Comparison of ENCODE assay signal across 9 cellular contexts in genomic region chr6:31680226-31680840, GRCh38. TPM values are rescaled to one million over a fixed set of nuclear protein-coding genes. Genes with fewer than 3 reads are reported as not detected.
DNase-seq lines count a peak whose midpoint lies in the region; ATAC-seq lines count a peak whose summit lies in the region.
"Had no signal": no experiment of that assay in that cellular context is flagged by ENCODE, and none has a peak within 500 bp of the region (broad histone marks: within the 10 kb centered on the region; RNA-seq: fewer than 3 reads in every experiment).

No MANE protein-coding gene starts in this region.

- peak overlapping the region in 4 of 5 donors; percentile 67 to 74 (median 71) for H3K4me3 ChIP-seq in subcutaneous abdominal adipose tissue (ENCODE audit: low read depth in 1 of 5, low read length in 5 of 5)

- H3K27ac Mint-ChIP-seq in activated CD4-positive, alpha-beta T cell treated with anti-CD3 and anti-CD28 coated beads, Interleukin-2, amount 10 ng/mL, durations not matched to agents 24 days and 14 days = peak overlapping the region; percentile 82
- peak overlapping the region; percentile 77 for H3K27ac Mint-ChIP-seq in activated naive CD8-positive, alpha-beta T cell treated with anti-CD3 and anti-CD28 coated beads, Interleukin-2, amount 10 ng/mL, durations not matched to agents 7 days and 5 days

- peak overlapping the region; percentile 83 for H3K4me3 Mint-ChIP-seq in activated CD4-positive, alpha-beta T cell treated with anti-CD3 and anti-CD28 coated beads, Interleukin-2, amount 10 ng/mL, durations not matched to agents 24 days and 14 days
- H3K4me3 Mint-ChIP-seq in activated naive CD8-positive, alpha-beta T cell treated with anti-CD3 and anti-CD28 coated beads, Interleukin-2, amount 10 ng/mL, durations not matched to agents 7 days and 5 days = peak overlapping the region; percentile 79

- no peaks in the 10 kb centered on the region for H3K27me3 Mint-ChIP-seq in activated CD4-positive, alpha-beta T cell treated with anti-CD3 and anti-CD28 coated beads, Interleukin-2, amount 10 ng/mL, durations not matched to agents 24 days and 14 days
- no peaks in the 10 kb centered on the region for H3K27me3 Mint-ChIP-seq in activated naive CD8-positive, alpha-beta T cell treated with anti-CD3 and anti-CD28 coated beads, Interleukin-2, amount 10 ng/mL, durations not matched to agents 7 days and 5 days

- no peak overlapping the region for H3K27ac ChIP-seq in subcutaneous abdominal adipose tissue (ENCODE audit: low read depth, low read length)

- H3K36me3 Mint-ChIP-seq in activated CD4-positive, alpha-beta T cell treated with anti-CD3 and anti-CD28 coated beads, Interleukin-2, amount 10 ng/mL, durations not matched to agents 24 days and 14 days (ENCODE audit: low read depth) = no peaks in the 10 kb centered on the region
- H3K36me3 Mint-ChIP-seq in activated naive CD8-positive, alpha-beta T cell treated with anti-CD3 and anti-CD28 coated beads, Interleukin-2, amount 10 ng/mL, durations not matched to agents 7 days and 5 days = no peaks in the 10 kb centered on the region

- no peaks in the 10 kb centered on the region for H3K9me3 Mint-ChIP-seq in activated CD4-positive, alpha-beta T cell treated with anti-CD3 and anti-CD28 coated beads, Interleukin-2, amount 10 ng/mL, durations not matched to agents 24 days and 14 days
- no peaks in the 10 kb centered on the region for H3K9me3 Mint-ChIP-seq in activated naive CD8-positive, alpha-beta T cell treated with anti-CD3 and anti-CD28 coated beads, Interleukin-2, amount 10 ng/mL, durations not matched to agents 7 days and 5 days

- peaks cover 0 to 23% (median 20%) of the 10 kb centered on the region in 5 donors for H3K4me1 ChIP-seq in subcutaneous abdominal adipose tissue (ENCODE audit: control insufficient read depth in 5 of 5, insufficient read depth in 5 of 5, low read length in 5 of 5)

- intact Hi-C loops in activated CD4-positive, alpha-beta T cell treated with anti-CD3 and anti-CD28 coated beads, Interleukin-2, amount 10 ng/mL, durations not matched to agents 24 days and 14 days (cut with micrococcal nuclease) = loop anchor here (1.0 to 2.0 kb wide), 5 partner anchors 15 to 150 kb away; partner anchors contain the start of gene ABHD16A

- peaks cover 0 to 10% (median 8%) of the 10 kb centered on the region in 5 donors for H3K36me3 ChIP-seq in subcutaneous abdominal adipose tissue (ENCODE audit: control insufficient read depth in 5 of 5, insufficient read depth in 5 of 5, low read length in 5 of 5)

- POLR2A ChIA-PET in activated naive CD8-positive, alpha-beta T cell treated with anti-CD3 and anti-CD28 coated beads, Interleukin-2, amount 10 ng/mL, durations not matched to agents 7 days and 5 days (lab: Charles Lee) = interaction anchor here (1.0 to 2.7 kb wide), 5 partner anchors 13 to 149 kb away, joined by 3 to 16 read pairs (median 6); partner anchors contain the start of genes ABHD16A and MSH5

- no peaks in the 10 kb centered on the region for H3K9me3 ChIP-seq in subcutaneous abdominal adipose tissue (ENCODE audit: control insufficient read depth in 5 of 5, low read length in 5 of 5)

- DNase-seq in activated CD4-positive, alpha-beta T cell treated with anti-CD3 and anti-CD28 coated beads, Interleukin-2, amount 10 ng/mL, durations not matched to agents 24 days and 14 days = no peak
- no peak for DNase-seq in activated CD4-positive, alpha-beta T cell treated with anti-CD3 and anti-CD28 coated beads, Interleukin-2, amount 50 U/mL, for 1 hour
- peak; percentile 68 for DNase-seq in activated naive CD8-positive, alpha-beta T cell treated with anti-CD3 and anti-CD28 coated beads, Interleukin-2, amount 10 ng/mL, durations not matched to agents 7 days and 5 days
- DNase-seq in left kidney (ENCODE audit: low read depth, low spot score) = peak; percentile 17
- no peak for DNase-seq in dedifferentiated amniotic fluid mesenchymal stem cell (ENCODE audit: extremely low spot score)
- no peak for DNase-seq in stimulated activated CD4-positive, alpha-beta T cell treated with anti-CD3 and anti-CD28 coated beads, Interleukin-12 subunit alpha, Interleukin-12 subunit beta, amount 100 ng/mL, for 4 hours

- peak overlapping the region in 3 of 5 donors; percentile 21 to 70 (median 49) for H3K9ac ChIP-seq in subcutaneous abdominal adipose tissue (ENCODE audit: low read length in 5 of 5)

- peaks cover 25% of the 10 kb centered on the region for H3K4me1 Mint-ChIP-seq in activated CD4-positive, alpha-beta T cell treated with anti-CD3 and anti-CD28 coated beads, Interleukin-2, amount 10 ng/mL, durations not matched to agents 24 days and 14 days
- H3K4me1 Mint-ChIP-seq in activated naive CD8-positive, alpha-beta T cell treated with anti-CD3 and anti-CD28 coated beads, Interleukin-2, amount 10 ng/mL, durations not matched to agents 7 days and 5 days = peaks cover 28% of the 10 kb centered on the region

- H3K27me3 ChIP-seq in subcutaneous abdominal adipose tissue (ENCODE audit: control insufficient read depth in 5 of 5, insufficient read depth in 4 of 5, low read length in 5 of 5) = no peaks in the 10 kb centered on the region

- peak; percentile 45 for ATAC-seq in activated naive CD8-positive, alpha-beta T cell treated with anti-CD3 and anti-CD28 coated beads, Interleukin-2, amount 10 ng/mL, durations not matched to agents 7 days and 5 days (ENCODE audit: low read depth)
- no peak for ATAC-seq in GM21515 (IDR thresholded peaks at IDR 0.05; ENCODE audit: unreplicated experiment)

RNA-seq across cellular contexts. Expression of gene LY6G5C, which starts 0.5 kb away (rescaled TPM):
- total RNA-seq in activated CD4-positive, alpha-beta T cell treated with anti-CD3 and anti-CD28 coated beads, Interleukin-2, amount 10 ng/mL, durations not matched to agents 24 days and 14 days = 4.1 and 4.9 TPM in 2 replicates
- total RNA-seq in activated naive CD8-positive, alpha-beta T cell treated with anti-CD3 and anti-CD28 coated beads, Interleukin-2, amount 10 ng/mL, durations not matched to agents 7 days and 5 days = 1 to 10 TPM; 3.5 to 4.6 TPM
- total RNA-seq: bronchial epithelial cell had no signal

RNA-seq across cellular contexts. Expression of gene LY6G5B, which starts 10.6 kb away (rescaled TPM):
- 32.8 and 33.5 TPM in 2 replicates for total RNA-seq in activated CD4-positive, alpha-beta T cell treated with anti-CD3 and anti-CD28 coated beads, Interleukin-2, amount 10 ng/mL, durations not matched to agents 24 days and 14 days
- total RNA-seq in activated naive CD8-positive, alpha-beta T cell treated with anti-CD3 and anti-CD28 coated beads, Interleukin-2, amount 10 ng/mL, durations not matched to agents 7 days and 5 days = 10 to 100 TPM; 33.8 to 36.4 TPM

RNA-seq across cellular contexts. Expression of gene CSNK2B, which starts 14.5 kb away (rescaled TPM):
- 288 and 302 TPM in 2 replicates for total RNA-seq in activated CD4-positive, alpha-beta T cell treated with anti-CD3 and anti-CD28 coated beads, Interleukin-2, amount 10 ng/mL, durations not matched to agents 24 days and 14 days
- 100 to 1,000 TPM; 206 to 216 TPM for total RNA-seq in activated naive CD8-positive, alpha-beta T cell treated with anti-CD3 and anti-CD28 coated beads, Interleukin-2, amount 10 ng/mL, durations not matched to agents 7 days and 5 days

RNA-seq across cellular contexts. Expression of gene GPANK1, which starts 15.5 kb away (rescaled TPM):
- total RNA-seq in activated CD4-positive, alpha-beta T cell treated with anti-CD3 and anti-CD28 coated beads, Interleukin-2, amount 10 ng/mL, durations not matched to agents 24 days and 14 days = 32.9 and 33.6 TPM in 2 replicates
- total RNA-seq in activated naive CD8-positive, alpha-beta T cell treated with anti-CD3 and anti-CD28 coated beads, Interleukin-2, amount 10 ng/mL, durations not matched to agents 7 days and 5 days = 10 to 100 TPM; 30.7 to 32.0 TPM

RNA-seq across cellular contexts. Expression of gene C6orf47, which starts 19.8 kb away (rescaled TPM):
- 16.8 and 17.9 TPM in 2 replicates for total RNA-seq in activated CD4-positive, alpha-beta T cell treated with anti-CD3 and anti-CD28 coated beads, Interleukin-2, amount 10 ng/mL, durations not matched to agents 24 days and 14 days
- total RNA-seq in activated naive CD8-positive, alpha-beta T cell treated with anti-CD3 and anti-CD28 coated beads, Interleukin-2, amount 10 ng/mL, durations not matched to agents 7 days and 5 days = 10 to 100 TPM; 30.7 to 32.2 TPM

Comparison
In these comparisons a context has a peak if more than half of its experiments do, and no peak if none do; other contexts are left out.
1. DNase-seq: peak in activated naive CD8-positive, alpha-beta T cell treated with anti-CD3 and anti-CD28 coated beads, Interleukin-2, amount 10 ng/mL, durations not matched to agents 7 days and 5 days (single experiment) and left kidney (single experiment); none in activated CD4-positive, alpha-beta T cell treated with anti-CD3 and anti-CD28 coated beads, Interleukin-2, amount 10 ng/mL, durations not matched to agents 24 days and 14 days (single experiment), activated CD4-positive, alpha-beta T cell treated with anti-CD3 and anti-CD28 coated beads, Interleukin-2, amount 50 U/mL, for 1 hour (single experiment), dedifferentiated amniotic fluid mesenchymal stem cell (single experiment) and stimulated activated CD4-positive, alpha-beta T cell treated with anti-CD3 and anti-CD28 coated beads, Interleukin-12 subunit alpha, Interleukin-12 subunit beta, amount 100 ng/mL, for 4 hours (single experiment).